Comparison of ENCODE assay signal across 14 cellular contexts in the genomic region with DNA sequence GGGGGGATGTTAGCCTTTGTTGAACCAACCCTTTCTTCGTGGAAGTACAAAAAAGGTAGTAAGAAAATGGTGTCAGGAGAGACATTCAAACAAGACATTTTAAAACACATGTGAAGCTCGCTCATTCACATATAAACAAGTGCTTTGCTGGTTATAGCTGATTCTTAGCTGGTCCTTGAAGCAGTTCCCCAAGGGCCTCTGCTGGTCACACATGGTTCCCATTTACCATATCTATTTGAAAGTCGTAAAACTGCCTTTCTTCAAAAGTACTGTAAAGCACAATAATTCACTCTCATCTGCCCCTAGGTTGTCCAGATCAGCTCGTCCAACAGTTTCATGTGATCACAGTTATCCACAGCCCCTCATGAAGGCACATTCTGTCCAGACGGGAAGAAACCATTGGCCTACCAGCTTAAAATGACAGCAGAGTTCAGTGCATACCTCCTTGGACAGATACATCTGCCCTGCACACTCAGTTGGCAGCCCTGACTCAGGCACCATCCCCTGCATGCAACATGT.
DNase-seq lines count a peak whose midpoint lies in the region; ATAC-seq, FAIRE-seq and TF ChIP-seq lines count a peak whose summit lies in the region.
"Had no signal": no experiment of that assay in that cellular context is flagged by ENCODE, and none has a peak within 500 bp of the region (broad histone marks: within the 10 kb centered on the region; RNA-seq: fewer than 3 reads in every experiment).

No MANE protein-coding gene starts in this region.

- no peak overlapping the region for H3K4me3 ChIP-seq in NB4 (ENCODE audit: low read depth, low read length)
- no peak overlapping the region for H3K4me3 ChIP-seq in foreskin fibroblast (ENCODE audit: low read depth in 1 of 2, low read length in 2 of 2)
- H3K4me3 ChIP-seq in uterus = no peak overlapping the region
- H3K4me3 ChIP-seq: HAP-1 had no signal

- POLR2A ChIA-PET in activated CD4-positive, alpha-beta T cell treated with anti-CD3 and anti-CD28 coated beads for 36 hours (lab: Charles Lee) = no interaction called here

- no peak for TF ChIP-seq CTCF in NB4 (IDR thresholded peaks at IDR 0.05; ENCODE audit: low read depth, low read length)
- TF ChIP-seq CTCF in foreskin fibroblast (IDR thresholded peaks at IDR 0.05; ENCODE audit: low read depth, low read length) = no peak
- no peak for TF ChIP-seq CTCF in uterus (IDR thresholded peaks at IDR 0.05)

- intact Hi-C loops in uterus (cut with DNase I; ENCODE audit: low total_unique reads) = no loop called here
- intact Hi-C loops in posterior cingulate gyrus (cut with DNase I) = no loop called here
- intact Hi-C loops in activated CD4-positive, alpha-beta T cell treated with anti-CD3 and anti-CD28 coated beads for 36 hours (cut with DNase I, micrococcal nuclease) = no loop called here

- H3K9me3 Mint-ChIP-seq in activated CD4-positive, alpha-beta T cell treated with anti-CD3 and anti-CD28 coated beads for 36 hours (ENCODE audit: low read depth) = no peaks in the 10 kb centered on the region

- H3K27me3 Mint-ChIP-seq in activated CD4-positive, alpha-beta T cell treated with anti-CD3 and anti-CD28 coated beads for 36 hours = peaks cover 2% of the 10 kb centered on the region

- ATAC-seq in activated CD4-positive, alpha-beta T cell treated with anti-CD3 and anti-CD28 coated beads for 36 hours = no peak
- ATAC-seq: PC-3 had no signal

- CTCF ChIA-PET in activated CD4-positive, alpha-beta T cell treated with anti-CD3 and anti-CD28 coated beads for 36 hours (lab: Charles Lee) = interaction anchor here (1.1 kb wide), 2 partner anchors 18 to 72 kb away, joined by 3 to 4 read pairs; no protein-coding TSS in a partner anchor

- H3K27ac Mint-ChIP-seq in activated CD4-positive, alpha-beta T cell treated with anti-CD3 and anti-CD28 coated beads for 36 hours = no peak overlapping the region

- DNase-seq in NB4 (ENCODE audit: low read depth) = peak; percentile 49
- peak; percentile 62 to 82 for DNase-seq in foreskin fibroblast
- DNase-seq in uterus = no peak
- no peak for DNase-seq in posterior cingulate gyrus
- no peak for DNase-seq in frontal cortex (ENCODE audit: low spot score in 2 of 2)
- no peak for DNase-seq in activated CD4-positive, alpha-beta T cell treated with anti-CD3 and anti-CD28 coated beads for 36 hours
- DNase-seq: COR-L47, DMS153, NCI-H146, NCI-H69, PC-3 had no signal

- no peaks in the 10 kb centered on the region for H3K36me3 ChIP-seq in uterus
- H3K36me3 ChIP-seq: HAP-1 had no signal

- no peaks in the 10 kb centered on the region for H3K27me3 ChIP-seq in uterus

- peaks cover 0 to 13% of the 10 kb centered on the region in 2 donors for H3K4me1 ChIP-seq in uterus
- H3K4me1 ChIP-seq: HAP-1 had no signal

- TF ChIP-seq POLR2A in NB4 (IDR thresholded peaks at IDR 0.05; ENCODE audit: extremely low read depth, insufficient read length) (no peak), uterus (IDR thresholded peaks at IDR 0.05) (no peak)

- H3K27ac ChIP-seq in uterus = peak overlapping the region; percentile 22 to 46
- H3K27ac ChIP-seq: C4-2B had no signal

- no peaks in the 10 kb centered on the region for H3K9me3 ChIP-seq in uterus
- H3K9me3 ChIP-seq: HAP-1 had no signal

- H3K36me3 Mint-ChIP-seq in activated CD4-positive, alpha-beta T cell treated with anti-CD3 and anti-CD28 coated beads for 36 hours (ENCODE audit: low read depth) = no peaks in the 10 kb centered on the region

- FAIRE-seq in G401.6 (lab: Jason Lieb, UNC) (peak; percentile 6), frontal cortex (lab: Jason Lieb, UNC) (no peak)

- no peak overlapping the region for H3K4me3 Mint-ChIP-seq in activated CD4-positive, alpha-beta T cell treated with anti-CD3 and anti-CD28 coated beads for 36 hours

- H3K4me1 Mint-ChIP-seq in activated CD4-positive, alpha-beta T cell treated with anti-CD3 and anti-CD28 coated beads for 36 hours = peaks cover 4% of the 10 kb centered on the region

Comparison
In these comparisons a context has a peak if more than half of its experiments do, and no peak if none do; other contexts are left out.
1. DNase-seq: peak in NB4 (single experiment) and foreskin fibroblast (2 of 2); none in uterus (0 of 2), posterior cingulate gyrus (0 of 10), frontal cortex (0 of 2) and activated CD4-positive, alpha-beta T cell treated with anti-CD3 and anti-CD28 coated beads for 36 hours (single experiment).